ENCODE assay signal across 14 cellular contexts in genomic region chr6:160349837-160350236, GRCh38. TPM values are rescaled to one million over a fixed set of nuclear protein-coding genes. Genes with fewer than 3 reads are reported as not detected.
DNase-seq lines count a peak whose midpoint lies in the region; ATAC-seq, FAIRE-seq and TF ChIP-seq lines count a peak whose summit lies in the region.
"Had no signal": no experiment of that assay in that cellular context is flagged by ENCODE, and none has a peak within 500 bp of the region (broad histone marks: within the 10 kb centered on the region; RNA-seq: fewer than 3 reads in every experiment).

No MANE protein-coding gene starts in this region.

- no peak for ATAC-seq in T-helper 17 cell
- ATAC-seq in thoracic aorta (ENCODE audit: insufficient number of reproducible peaks, low FRiP score, low read depth) = no peak
- ATAC-seq: HCT116 had no signal

- intact Hi-C loops in esophagus squamous epithelium (cut with DNase I) = loop anchor here (10.0 kb wide), 1 partner anchor 95 kb away; no protein-coding TSS in a partner anchor

- H3K27ac ChIP-seq in esophagus squamous epithelium = peak overlapping the region in 2 of 4 donors; percentile 12 to 85
- H3K27ac ChIP-seq in muscle layer of duodenum (ENCODE audit: low read length) = no peak overlapping the region
- H3K27ac ChIP-seq in thoracic aorta = peak overlapping the region; percentile 96 to 99

- no peak overlapping the region for H3K27ac Mint-ChIP-seq in T-helper 17 cell

- peaks cover 9% of the 10 kb centered on the region for H3K36me3 Mint-ChIP-seq in T-helper 17 cell (ENCODE audit: low read depth)

- no peaks in the 10 kb centered on the region for H3K36me3 ChIP-seq in esophagus squamous epithelium
- H3K36me3 ChIP-seq in muscle layer of duodenum (ENCODE audit: control insufficient read depth in 1 of 2, insufficient read depth in 2 of 2, low read length in 2 of 2) = no peaks in the 10 kb centered on the region
- no peaks in the 10 kb centered on the region for H3K36me3 ChIP-seq in thoracic aorta

- peaks cover 8% of the 10 kb centered on the region for H3K4me1 Mint-ChIP-seq in T-helper 17 cell

- FAIRE-seq in RCC 7860 (lab: Jason Lieb, UNC) = no peak

- peak overlapping the region; percentile 52 for H3K4me3 Mint-ChIP-seq in T-helper 17 cell

- TF ChIP-seq CTCF in esophagus squamous epithelium (IDR thresholded peaks at IDR 0.05) = no peak
- TF ChIP-seq CTCF in thoracic aorta (IDR thresholded peaks at IDR 0.05) = no peak

- H3K27me3 ChIP-seq in esophagus squamous epithelium (peaks cover 0 to 32% (median 0%) of the 10 kb centered on the region in 4 donors), muscle layer of duodenum (ENCODE audit: low read depth, low read length) (no peaks in the 10 kb centered on the region), thoracic aorta (replicated peaks; ENCODE audit: insufficient read depth) (no peaks in the 10 kb centered on the region)

- DNase-seq in T-helper 17 cell (no peak), esophagus squamous epithelium (lab: John Stamatoyannopoulos, UW) (no peak), thoracic aorta (ENCODE audit: low spot score) (no peak), RCC 7860 (ENCODE audit: low spot score) (no peak), GDM1 (lab: John Stamatoyannopoulos, UW) (no peak), mucosa of gallbladder (ENCODE audit: low spot score) (no peak), HK-2 (ENCODE audit: unreplicated experiment) (no peak)
- DNase-seq: activated CD4-positive, alpha-beta T cell treated with anti-CD3 and anti-CD28 coated beads for 4 hours; erythroblast; GF-D8; NCI-H345; OCI-M1 had no signal

- peaks cover 59% of the 10 kb centered on the region for H3K27me3 Mint-ChIP-seq in T-helper 17 cell

- 80 to 87% methylated on average over 10 of the region's 10 CpGs for WGBS in esophagus squamous epithelium, 2 donors

- H3K9me3 ChIP-seq in T-helper 17 cell (ENCODE audit: control insufficient read depth, low read length, poor library complexity, severe bottlenecking) (no peaks in the 10 kb centered on the region), esophagus squamous epithelium (no peaks in the 10 kb centered on the region), muscle layer of duodenum (ENCODE audit: control insufficient read depth in 1 of 2, low read length in 2 of 2) (no peaks in the 10 kb centered on the region), thoracic aorta (no peaks in the 10 kb centered on the region)

- H3K4me1 ChIP-seq in esophagus squamous epithelium (peaks cover 3 to 41% (median 3%) of the 10 kb centered on the region in 3 donors), muscle layer of duodenum (ENCODE audit: control insufficient read depth in 1 of 2, insufficient read depth in 2 of 2, low read length in 2 of 2) (peaks cover 0 to 17% of the 10 kb centered on the region in 2 donors), thoracic aorta (ENCODE audit: control insufficient read depth in 1 of 2, low read depth in 2 of 2) (peaks cover 19 to 48% of the 10 kb centered on the region in 2 donors)

- TF ChIP-seq POLR2A in esophagus squamous epithelium (IDR thresholded peaks at IDR 0.05) = no peak

- H3K4me3 ChIP-seq in esophagus squamous epithelium (peak overlapping the region; percentile 72 to 88 (median 78)), muscle layer of duodenum (ENCODE audit: low read depth in 1 of 2, low read length in 2 of 2) (peak overlapping the region; percentile 57 to 78), thoracic aorta (peak overlapping the region; percentile 95)

RNA-seq across cellular contexts. Expression of gene SLC22A3, which starts 1.7 kb away (rescaled TPM):
- total RNA-seq in T-helper 17 cell = not detected
- 10 to 100 TPM in 3 of 4 donors, 1 to 10 TPM in 1; 5.5 to 14.2 (median 12.0) TPM for total RNA-seq in esophagus squamous epithelium
- 100 to 1,000 TPM in 1 of 2 donors, 10 to 100 TPM in 1; 91.5 to 144 TPM for total RNA-seq in thoracic aorta
- total RNA-seq in mucosa of gallbladder = 36.0 TPM

Comparison
In these comparisons a context has a peak if more than half of its experiments do, and no peak if none do; other contexts are left out.
1. RNA of gene SLC22A3, which starts 1.7 kb away (total RNA-seq): 91.5 to 144 TPM in thoracic aorta, 36.0 TPM in mucosa of gallbladder (single experiment) and 5.5 to 14.2 TPM in esophagus squamous epithelium; not detected in T-helper 17 cell; every median in the first group is over 4 times any median in the second.
2. Peak in every context shown above with its lines, with median percentiles within 50 percentile points of each other: H3K4me3 ChIP-seq.